8 cellular contexts compared by ENCODE assay signal in the genomic region with DNA sequence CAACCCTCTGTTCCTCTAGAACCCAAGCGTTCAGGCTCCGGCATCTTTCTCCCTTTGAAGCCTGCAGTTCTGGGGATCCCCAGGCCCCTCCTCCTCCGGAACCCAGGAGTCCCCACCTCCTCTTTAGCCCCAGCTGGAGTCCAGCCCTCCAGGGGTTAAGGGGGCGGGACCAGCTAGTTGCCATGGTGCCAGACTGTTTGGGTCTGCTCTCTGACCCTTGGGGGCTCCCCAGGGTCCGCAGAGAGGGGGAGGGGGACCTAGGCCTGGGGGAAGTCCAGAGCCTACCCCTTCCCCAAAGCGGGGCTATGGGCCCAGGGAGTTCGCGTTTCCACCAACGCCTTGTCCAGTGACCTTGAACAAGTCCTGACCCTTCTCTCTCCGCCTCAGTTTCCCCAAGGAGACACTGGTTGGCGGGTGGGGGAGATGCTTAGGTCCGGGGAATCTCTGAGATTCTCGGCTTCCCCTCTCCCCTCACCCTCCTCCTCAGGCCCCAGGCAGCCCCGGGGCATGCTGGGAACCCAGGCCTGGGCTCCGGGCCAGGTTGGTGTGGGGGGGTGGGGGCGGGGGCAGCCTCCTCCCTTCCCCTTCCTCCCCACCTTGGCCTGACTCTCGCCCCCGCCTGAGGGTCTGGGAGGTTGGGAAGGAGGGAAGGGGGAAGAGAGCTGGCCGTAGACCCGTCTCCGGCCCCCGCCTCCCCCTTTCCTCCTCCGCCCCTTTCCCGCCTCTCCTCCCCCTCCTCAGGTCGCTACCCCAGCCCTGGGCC. TPM values are rescaled to one million over a fixed set of nuclear protein-coding genes. Genes with fewer than 3 reads are reported as not detected.
DNase-seq lines count a peak whose midpoint lies in the region; ATAC-seq, FAIRE-seq and TF ChIP-seq lines count a peak whose summit lies in the region.

No MANE protein-coding gene starts in this region.

- no peaks in the 10 kb centered on the region for H3K9me3 ChIP-seq in KOPT-K1 (ENCODE audit: insufficient read depth, low read length, poor library complexity, severe bottlenecking)

- H3K4me3 Mint-ChIP-seq in CD14-positive monocyte (peak overlapping the region; percentile 60 to 75), brain (peak overlapping the region; percentile 90 to 96 (median 94))

- H3K4me1 Mint-ChIP-seq in CD14-positive monocyte, result peaks cover 31% of the 10 kb centered on the region
- peaks cover 59% of the 10 kb centered on the region for H3K4me1 Mint-ChIP-seq in brain

- H3K27ac Mint-ChIP-seq in CD14-positive monocyte (peak overlapping the region in 1 of 7 donors; percentile 21), brain (peak overlapping the region; percentile 93 to 99 (median 98))

- DNase-seq in CD14-positive monocyte (ENCODE audit: low spot score) (no peak), T-helper 9 cell (peak; percentile 62), retinal pigment epithelial cell (ENCODE audit: low read depth) (peak; percentile 41), D721Med (ENCODE audit: insufficient read length, low spot score) (no peak)

- no peak for FAIRE-seq in D721Med (lab: Jason Lieb, UNC)

- H3K27me3 Mint-ChIP-seq in CD14-positive monocyte (ENCODE audit: low read depth in 3 of 3) (peaks cover 64 to 87% (median 72%) of the 10 kb centered on the region in 3 donors), brain (peaks cover 13% of the 10 kb centered on the region)

- no peak for TF ChIP-seq CTCF in CD14-positive monocyte (IDR thresholded peaks at IDR 0.05)
- TF ChIP-seq CTCF in brain (conservative IDR thresholded peaks at IDR 0.05), result no peak
- TF ChIP-seq CTCF in retinal pigment epithelial cell (conservative IDR thresholded peaks at IDR 0.05; ENCODE audit: low read depth, low read length), result no peak
- no peak for TF ChIP-seq CTCF in D721Med (IDR thresholded peaks at IDR 0.05; ENCODE audit: insufficient read depth, missing control alignments)

- H3K36me3 Mint-ChIP-seq in CD14-positive monocyte (peaks cover 3 to 12% of the 10 kb centered on the region in 2 donors), brain (peaks cover 24% of the 10 kb centered on the region)

- no peaks in the 10 kb centered on the region for H3K36me3 ChIP-seq in KOPT-K1 (ENCODE audit: insufficient read depth, low read length)

- H3K4me3 ChIP-seq in iPS-11a (ENCODE audit: low read depth, low read length) (peak overlapping the region; percentile 63), retinal pigment epithelial cell (ENCODE audit: low read length) (peak overlapping the region; percentile 75)

- intact Hi-C loops in CD14-positive monocyte (cut with micrococcal nuclease), result loop anchor here in 1 of 2 donors (5.0 kb wide), 1 partner anchor 37 kb away; no protein-coding TSS in a partner anchor

- no peak for ATAC-seq in GM19324 (IDR thresholded peaks at IDR 0.05; ENCODE audit: low FRiP score, unreplicated experiment)

- peak overlapping the region; percentile 14 for H3K27ac ChIP-seq in KOPT-K1 (ENCODE audit: low read depth, low read length, poor library complexity, severe bottlenecking)

- H3K9me3 Mint-ChIP-seq in CD14-positive monocyte (peaks cover 0 to 13% (median 5%) of the 10 kb centered on the region in 7 donors), brain (no peaks in the 10 kb centered on the region)

RNA-seq across cellular contexts. Expression of a gene that starts 2.6 kb away (rescaled TPM):
- polyA plus RNA-seq in CD14-positive monocyte, result 1 to 10 TPM in 1 of 2 donors, under 1 TPM in 1; 0.99 to 2.4 TPM
- 5.9 TPM for polyA plus RNA-seq in brain (ENCODE audit: insufficient read depth, low read depth, low replicate concordance)

RNA-seq across cellular contexts. Expression of a gene that starts 33.3 kb away (rescaled TPM):
- polyA plus RNA-seq in CD14-positive monocyte, result under 1 TPM in 1 of 2 donors, not detected in 1; 0.24 TPM
- polyA plus RNA-seq in brain (ENCODE audit: insufficient read depth, low read depth, low replicate concordance), result 0.92 TPM

RNA-seq across cellular contexts. Expression of a gene that starts 43.9 kb away (rescaled TPM):
- polyA plus RNA-seq in CD14-positive monocyte (100 to 1,000 TPM in 1 of 2 donors, 10 to 100 TPM in 1; 63.5 to 129 TPM), brain (ENCODE audit: insufficient read depth, low read depth, low replicate concordance) (0.34 TPM)

Comparison
In these comparisons a context has a peak if more than half of its experiments do, and no peak if none do; other contexts are left out.
1. DNase-seq: peak in T-helper 9 cell (single experiment) and retinal pigment epithelial cell (single experiment); none in CD14-positive monocyte (single experiment) and D721Med (single experiment).
2. RNA of a gene that starts 43.9 kb away (polyA plus RNA-seq): 63.5 to 129 TPM in CD14-positive monocyte; 0.34 TPM in brain (single experiment); every median in the first group is over 10 times any median in the second.